26 cellular contexts compared by ENCODE assay signal in genomic region chr9:19741178-19741577, GRCh38. TPM values are rescaled to one million over a fixed set of nuclear protein-coding genes. Genes with fewer than 3 reads are reported as not detected.
"Had no signal": no experiment of that assay in that cellular context is flagged by ENCODE, and none has a peak within 500 bp of the region (broad histone marks: within the 10 kb centered on the region; RNA-seq: fewer than 3 reads in every experiment).

No MANE protein-coding gene starts in this region.

- FAIRE-seq: colon, islet of Langerhans, urothelium cell line had no signal

- H3K4me1 Mint-ChIP-seq: naive thymus-derived CD4-positive, alpha-beta T cell; stimulated activated naive B cell treated with anti-CD40 and anti-IgM and Interleukin-4, amounts not matched to agents 10 μg/mL and 1 μg/mL and 100 μg/mL, for 72 hours; stimulated activated naive CD8-positive, alpha-beta T cell treated with anti-CD3 and anti-CD28 coated beads, Interleukin-15, amount 100 ng/mL, for 72 hours had no signal

- H3K36me3 ChIP-seq: heart right ventricle, neutrophil, right atrium auricular region, sigmoid colon, thoracic aorta had no signal

- H3K9me3 Mint-ChIP-seq: dendritic cell treated with granulocyte-macrophage colony-stimulating factor and Interleukin-4, amounts not matched to agents 40 ng/mL and 50 ng/mL, for 4 days; endodermal cell; nephron progenitor cell had no signal

- H3K27me3 ChIP-seq: heart right ventricle, neutrophil, right atrium auricular region, sigmoid colon had no signal

- H3K9me3 ChIP-seq: heart right ventricle, neutrophil, right atrium auricular region, sigmoid colon, thoracic aorta had no signal

- H3K36me3 Mint-ChIP-seq: naive thymus-derived CD4-positive, alpha-beta T cell; stimulated activated naive B cell treated with anti-CD40 and anti-IgM and Interleukin-4, amounts not matched to agents 10 μg/mL and 1 μg/mL and 100 μg/mL, for 72 hours had no signal

- H3K27ac Mint-ChIP-seq: dendritic cell treated with granulocyte-macrophage colony-stimulating factor and Interleukin-4, amounts not matched to agents 40 ng/mL and 50 ng/mL, for 4 days; endodermal cell; naive thymus-derived CD4-positive, alpha-beta T cell; nephron progenitor cell; stimulated activated naive B cell treated with anti-CD40 and anti-IgM and Interleukin-4, amounts not matched to agents 10 μg/mL and 1 μg/mL and 100 μg/mL, for 72 hours had no signal

- H3K4me1 ChIP-seq: heart right ventricle, right atrium auricular region, sigmoid colon had no signal

- H3K4me3 ChIP-seq: heart right ventricle, right atrium auricular region, sigmoid colon, skin epidermis, thoracic aorta had no signal

- H3K27me3 Mint-ChIP-seq: stimulated activated naive B cell treated with anti-CD40 and anti-IgM and Interleukin-4, amounts not matched to agents 10 μg/mL and 1 μg/mL and 100 μg/mL, for 72 hours had no signal

- H3K4me3 Mint-ChIP-seq: dendritic cell treated with granulocyte-macrophage colony-stimulating factor and Interleukin-4, amounts not matched to agents 40 ng/mL and 50 ng/mL, for 4 days; endodermal cell; naive thymus-derived CD4-positive, alpha-beta T cell; nephron progenitor cell; stimulated activated naive B cell treated with anti-CD40 and anti-IgM and Interleukin-4, amounts not matched to agents 10 μg/mL and 1 μg/mL and 100 μg/mL, for 72 hours; stimulated activated naive CD8-positive, alpha-beta T cell treated with anti-CD3 and anti-CD28 coated beads, Interleukin-15, amount 100 ng/mL, for 72 hours had no signal

- ATAC-seq: heart right ventricle; naive thymus-derived CD4-positive, alpha-beta T cell; stimulated activated naive B cell treated with anti-CD40 and anti-IgM and Interleukin-4, amounts not matched to agents 10 μg/mL and 1 μg/mL and 100 μg/mL, for 72 hours; stimulated activated naive CD8-positive, alpha-beta T cell treated with anti-CD3 and anti-CD28 coated beads, Interleukin-15, amount 100 ng/mL, for 72 hours had no signal

- H3K27ac ChIP-seq: heart right ventricle, neutrophil, right atrium auricular region, sigmoid colon, skin epidermis, thoracic aorta had no signal

- DNase-seq: endodermal cell; foreskin melanocyte; heart right ventricle; hypothalamus; kidney glomerular epithelial cell; naive thymus-derived CD4-positive, alpha-beta T cell; nephron progenitor cell; posterior cingulate gyrus; sigmoid colon; stimulated activated CD4-positive, alpha-beta T cell treated with anti-CD3 and anti-CD28 coated beads, Interleukin-2, amount 100 ng/mL, for 24 hours; stimulated activated CD4-positive, alpha-beta T cell treated with anti-CD3 and anti-CD28 coated beads, Interleukin-4, amount 100 ng/mL, for 4 hours; stimulated activated naive B cell treated with anti-CD40 and anti-IgM and Interleukin-4, amounts not matched to agents 10 μg/mL and 1 μg/mL and 100 μg/mL, for 72 hours; stimulated activated naive CD8-positive, alpha-beta T cell treated with anti-CD3 and anti-CD28 coated beads, Interleukin-15, amount 100 ng/mL, for 72 hours; trophoblast cell had no signal

RNA-seq across cellular contexts. Expression of gene SLC24A2, which starts 47.7 kb away (rescaled TPM):
- total RNA-seq: lung microvascular endothelial cell, mesenteric fat pad, osteoblast, right atrium auricular region, thoracic aorta had no signal
- polyA plus RNA-seq: esophagus; naive thymus-derived CD4-positive, alpha-beta T cell had no signal
